Comparison of ENCODE assay signal across 8 cellular contexts in genomic region chrX:153554519-153555167, GRCh38. TPM values are rescaled to one million over a fixed set of nuclear protein-coding genes. Genes with fewer than 3 reads are reported as not detected.
DNase-seq lines count a peak whose midpoint lies in the region; ATAC-seq and TF ChIP-seq lines count a peak whose summit lies in the region.

No MANE protein-coding gene starts in this region.

- no peak overlapping the region for H3K27ac Mint-ChIP-seq in naive B cell
- peak overlapping the region in 1 of 2 donors; percentile 71 for H3K27ac Mint-ChIP-seq in stimulated activated naive CD8-positive, alpha-beta T cell treated with anti-CD3 and anti-CD28 coated beads, Interleukin-15, amount 100 ng/mL, for 72 hours

- H3K27me3 ChIP-seq in BLaER1, result peaks cover 61% of the 10 kb centered on the region

- ATAC-seq in GM19463 (IDR thresholded peaks at IDR 0.05; ENCODE audit: unreplicated experiment) (peak; percentile 48), naive B cell (ENCODE audit: low read depth in 2 of 2) (peak; percentile 72 to 78), HG03196 (IDR thresholded peaks at IDR 0.05; ENCODE audit: unreplicated experiment) (no peak)
- ATAC-seq in stimulated activated naive CD8-positive, alpha-beta T cell treated with anti-CD3 and anti-CD28 coated beads, Interleukin-15, amount 100 ng/mL, for 72 hours, result peak; percentile 75

- peak overlapping the region; percentile 44; the same call in 1 of the 2 replicates for H3K27ac ChIP-seq in BLaER1

- H3K4me3 ChIP-seq in BLaER1 (no peak overlapping the region), epithelial cell of proximal tubule (ENCODE audit: low read depth, low read length) (no peak overlapping the region)

- H3K4me3 Mint-ChIP-seq in naive B cell, result no peak overlapping the region
- H3K4me3 Mint-ChIP-seq in stimulated activated naive CD8-positive, alpha-beta T cell treated with anti-CD3 and anti-CD28 coated beads, Interleukin-15, amount 100 ng/mL, for 72 hours, result no peak overlapping the region

- peak; percentile 65 for TF ChIP-seq CTCF in epithelial cell of proximal tubule (conservative IDR thresholded peaks at IDR 0.05; ENCODE audit: low read depth, low read length)

- peaks cover 0 to 29% (median 19%) of the 10 kb centered on the region in 3 donors for H3K27me3 Mint-ChIP-seq in naive B cell
- H3K27me3 Mint-ChIP-seq in stimulated activated naive CD8-positive, alpha-beta T cell treated with anti-CD3 and anti-CD28 coated beads, Interleukin-15, amount 100 ng/mL, for 72 hours, result no peaks in the 10 kb centered on the region

- no peaks in the 10 kb centered on the region for H3K36me3 ChIP-seq in BLaER1

- H3K4me1 Mint-ChIP-seq in naive B cell, result peaks cover 0 to 7% (median 0%) of the 10 kb centered on the region in 3 donors
- peaks cover 6% of the 10 kb centered on the region for H3K4me1 Mint-ChIP-seq in stimulated activated naive CD8-positive, alpha-beta T cell treated with anti-CD3 and anti-CD28 coated beads, Interleukin-15, amount 100 ng/mL, for 72 hours

- no peak overlapping the region for H3K9ac ChIP-seq in BLaER1

- H3K4me1 ChIP-seq in BLaER1, result peaks cover 53% of the 10 kb centered on the region

- H3K9me3 ChIP-seq in BLaER1, result no peaks in the 10 kb centered on the region

- H3K4me2 ChIP-seq in BLaER1, result peak overlapping the region; percentile 72

- no peaks in the 10 kb centered on the region for H3K36me3 Mint-ChIP-seq in naive B cell

- H3K9me3 Mint-ChIP-seq in naive B cell, result peaks cover 0 to 3% (median 0%) of the 10 kb centered on the region in 7 donors
- H3K9me3 Mint-ChIP-seq in stimulated activated naive CD8-positive, alpha-beta T cell treated with anti-CD3 and anti-CD28 coated beads, Interleukin-15, amount 100 ng/mL, for 72 hours, result no peaks in the 10 kb centered on the region

- peak; percentile 22 to 44 for DNase-seq in NOMO-1 (lab: John Stamatoyannopoulos, UW; ENCODE audit: unreplicated experiment in 2 of 2)
- DNase-seq in activated CD8-positive, alpha-beta memory T cell treated with anti-CD3 and anti-CD28 coated beads, Interleukin-2, amount 50 U/mL, for 48 hours, result peak; percentile 65
- DNase-seq in epithelial cell of proximal tubule (ENCODE audit: low read depth), result no peak
- peak; percentile 57 for DNase-seq in naive B cell
- DNase-seq in stimulated activated naive CD8-positive, alpha-beta T cell treated with anti-CD3 and anti-CD28 coated beads, Interleukin-15, amount 100 ng/mL, for 72 hours, result peak; percentile 39 to 62

- peaks cover 29% of the 10 kb centered on the region for H4K20me1 ChIP-seq in BLaER1

RNA-seq across cellular contexts. Expression of gene ATP2B3, which starts 37.2 kb away (rescaled TPM):
- total RNA-seq in epithelial cell of proximal tubule, result not detected in 2 replicates
- under 1 TPM in 1 of 6 donors, not detected in 5; 0.05 TPM for polyA plus RNA-seq in naive B cell (ENCODE audit: low read depth in 6 of 6)

RNA-seq across cellular contexts. Expression of gene CCNQ, which starts 44.3 kb away (rescaled TPM):
- 31.4 and 48.3 TPM in 2 replicates for total RNA-seq in epithelial cell of proximal tubule
- polyA plus RNA-seq in naive B cell (ENCODE audit: low read depth in 6 of 6), result 10 to 100 TPM; 31.9 to 88.0 (median 69.7) TPM

RNA-seq across cellular contexts. Expression of gene BGN, which starts 59.9 kb away (rescaled TPM):
- total RNA-seq in epithelial cell of proximal tubule, result 0.69 TPM in 1 of 2 replicates, not detected in the other
- not detected for polyA plus RNA-seq in naive B cell (ENCODE audit: low read depth in 6 of 6)
